Comparison of ENCODE assay signal across 24 cellular contexts in the genomic region with DNA sequence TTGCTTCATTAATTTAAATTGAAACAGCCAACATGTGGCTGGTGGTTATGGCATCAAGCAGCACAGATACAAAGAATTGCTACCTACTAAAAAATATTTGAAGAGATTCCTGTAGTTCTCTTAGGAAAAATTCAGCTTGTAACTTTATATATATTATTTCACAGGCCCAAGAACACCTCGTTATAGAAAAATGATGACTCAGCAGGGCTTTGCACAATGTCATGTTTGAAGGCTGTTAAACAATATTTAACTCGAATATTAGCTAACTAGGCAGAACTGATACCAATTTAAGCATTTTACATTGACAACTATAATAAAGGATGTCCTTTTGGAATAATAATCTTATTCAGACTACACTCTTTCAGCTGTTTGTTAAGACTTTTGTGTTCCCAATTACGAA.
DNase-seq lines count a peak whose midpoint lies in the region; ATAC-seq, FAIRE-seq and TF ChIP-seq lines count a peak whose summit lies in the region.
"Had no signal": no experiment of that assay in that cellular context is flagged by ENCODE, and none has a peak within 500 bp of the region (broad histone marks: within the 10 kb centered on the region; RNA-seq: fewer than 3 reads in every experiment).

No MANE protein-coding gene starts in this region.

- no peak overlapping the region for H4K5ac ChIP-seq in H1 (ENCODE audit: insufficient read length, low read depth, low read length)

- H3K14ac ChIP-seq in H1 (ENCODE audit: insufficient read length), result no peak overlapping the region

- H3K27ac ChIP-seq in HepG2 (ENCODE audit: extremely low read length, insufficient read depth, low read length), result no peak overlapping the region
- no peak overlapping the region for H3K27ac ChIP-seq in right lobe of liver
- no peak overlapping the region for H3K27ac ChIP-seq in H1 (ENCODE audit: low read depth, low read length)
- no peak overlapping the region for H3K27ac ChIP-seq in ovary
- H3K27ac ChIP-seq: 22Rv1; BLaER1 treated with 17β-estradiol and CSF1 and Interleukin-3, amounts not matched to agents 10 nM and 100 nM had no signal

- no peaks in the 10 kb centered on the region for H3K4me1 ChIP-seq in HepG2 (ENCODE audit: insufficient read depth, low read length)
- no peaks in the 10 kb centered on the region for H3K4me1 ChIP-seq in right lobe of liver
- peaks cover 0 to 2% (median 0%) of the 10 kb centered on the region in 4 experiments; a peak in 1 of 7 replicates for H3K4me1 ChIP-seq in H1 (replicated peaks in 1 of 4; ENCODE audit: control insufficient read depth in 3 of 4, insufficient read depth in 4 of 4, low read length in 3 of 4)
- H3K4me1 ChIP-seq in ovary (ENCODE audit: insufficient read depth), result no peaks in the 10 kb centered on the region
- H3K4me1 ChIP-seq: BE2C; BLaER1 treated with 17β-estradiol and CSF1 and Interleukin-3, amounts not matched to agents 10 nM and 100 nM had no signal

- no peak for TF ChIP-seq POLR2A in HepG2 (IDR thresholded peaks at IDR 0.05; ENCODE audit: insufficient read depth in 1 of 2, low read depth in 2 of 2, low read length in 2 of 2)
- no peak for TF ChIP-seq POLR2A in right lobe of liver (IDR thresholded peaks at IDR 0.05)
- no peak for TF ChIP-seq POLR2A in H1 (IDR thresholded peaks at IDR 0.05; ENCODE audit: control extremely low read depth in 1 of 2, low read depth in 2 of 2, low read length in 2 of 2)
- TF ChIP-seq POLR2A in ovary (IDR thresholded peaks at IDR 0.05), result no peak

- no peak overlapping the region for H2BK120ac ChIP-seq in H1 (replicated peaks; ENCODE audit: low read depth, low read length)

- TF ChIP-seq RAD21 in HepG2 (CRISPR knock-in tag; IDR thresholded peaks at IDR 0.05) (no peak), H1 (IDR thresholded peaks at IDR 0.05 in 1 of 2, conservative IDR thresholded peaks at IDR 0.05 in 1 of 2; ENCODE audit: low read depth in 2 of 2, low read length in 2 of 2) (no peak)

- H3K9ac ChIP-seq in HepG2 (ENCODE audit: insufficient read depth, low read depth, low read length) (no peak overlapping the region), H1 (replicated peaks in 1 of 4; ENCODE audit: extremely low read depth in 1 of 4, low read depth in 3 of 4, low read length in 3 of 4) (no peak overlapping the region)
- H3K9ac ChIP-seq: BLaER1 treated with 17β-estradiol and CSF1 and Interleukin-3, amounts not matched to agents 10 nM and 100 nM had no signal

- no peaks in the 10 kb centered on the region for H3K79me2 ChIP-seq in HepG2 (ENCODE audit: insufficient read depth, low read length)
- H3K79me2 ChIP-seq in H1 (ENCODE audit: control insufficient read depth in 1 of 2, insufficient read depth in 2 of 2, low read length in 2 of 2), result no peaks in the 10 kb centered on the region

- TF ChIP-seq EP300 in HepG2 (IDR thresholded peaks at IDR 0.05; ENCODE audit: low read depth in 2 of 2, low read length in 2 of 2) (no peak), HepG2 (CRISPR knock-in tag; IDR thresholded peaks at IDR 0.05; ENCODE audit: borderline replicate concordance) (no peak), H1 (IDR thresholded peaks at IDR 0.05; ENCODE audit: borderline replicate concordance in 1 of 2, low read depth in 2 of 2, low read length in 2 of 2) (no peak), ovary (IDR thresholded peaks at IDR 0.05) (no peak)

- H3K56ac ChIP-seq in H1 (replicated peaks; ENCODE audit: insufficient read length, low read depth, low read length), result no peak overlapping the region

- no peaks in the 10 kb centered on the region for H3K23me2 ChIP-seq in H1 (ENCODE audit: low read depth, low read length)

- H3K23ac ChIP-seq in H1 (ENCODE audit: insufficient read length), result no peak overlapping the region

- no peak overlapping the region for H2BK5ac ChIP-seq in H1 (ENCODE audit: low read depth, low read length)

- H2AFZ ChIP-seq in HepG2 (ENCODE audit: low read length) (no peak overlapping the region), H1 (ENCODE audit: low read length) (no peak overlapping the region)

- H4K8ac ChIP-seq in H1 (ENCODE audit: extremely low read depth, insufficient read depth, low read length), result no peak overlapping the region

- ATAC-seq in HepG2, result no peak
- ATAC-seq in right lobe of liver, result no peak

- CTCF ChIA-PET in HepG2 (lab: Yijun Ruan, JAX; ENCODE audit: low intra/inter-chr PET ratio, low total read pairs), result no interaction called here
- CTCF ChIA-PET in H1 (lab: Charles Lee; ENCODE audit: partially characterized antibody), result no interaction called here

- H3K27me3 ChIP-seq in HepG2 (ENCODE audit: control insufficient read depth in 1 of 2, insufficient read depth in 2 of 2, low read length in 2 of 2) (no peaks in the 10 kb centered on the region), right lobe of liver (no peaks in the 10 kb centered on the region), H1 (replicated peaks in 1 of 4; ENCODE audit: control insufficient read depth in 3 of 4, extremely low read depth in 1 of 4, insufficient read depth in 3 of 4, low read length in 3 of 4) (no peaks in the 10 kb centered on the region), ovary (no peaks in the 10 kb centered on the region)
- H3K27me3 ChIP-seq: BE2C; BLaER1 treated with 17β-estradiol and CSF1 and Interleukin-3, amounts not matched to agents 10 nM and 100 nM had no signal

- H2BK15ac ChIP-seq in H1 (ENCODE audit: low read length), result no peak overlapping the region

- H3K4me2 ChIP-seq in HepG2 (ENCODE audit: low read depth, low read length) (no peak overlapping the region), H1 (ENCODE audit: insufficient read depth in 1 of 2, low read depth in 2 of 2, low read length in 2 of 2) (no peak overlapping the region)
- H3K4me2 ChIP-seq: BLaER1 treated with 17β-estradiol and CSF1 and Interleukin-3, amounts not matched to agents 10 nM and 100 nM had no signal

- intact Hi-C loops in HepG2 (cut with micrococcal nuclease; ENCODE audit: unreplicated experiment) (no loop called here), right lobe of liver (cut with DNase I) (no loop called here), ovary (cut with DNase I) (no loop called here)

- no peak overlapping the region for H2AK5ac ChIP-seq in H1 (ENCODE audit: low read depth, low read length)

- H3K18ac ChIP-seq in H1 (ENCODE audit: extremely low read depth, low read length), result no peak overlapping the region

- H2BK12ac ChIP-seq in H1 (ENCODE audit: low read depth, low read length), result no peak overlapping the region

- H3K9me3 ChIP-seq in HepG2 (ENCODE audit: low read length) (peaks cover 50% of the 10 kb centered on the region), right lobe of liver (no peaks in the 10 kb centered on the region), H1 (ENCODE audit: insufficient read depth in 2 of 2, low read depth in 1 of 2, low read length in 1 of 2) (no peaks in the 10 kb centered on the region), ovary (no peaks in the 10 kb centered on the region)
- H3K9me3 ChIP-seq: BE2C had no signal

- H3K36me3 ChIP-seq in HepG2 (replicated peaks in 1 of 2; ENCODE audit: control insufficient read depth in 1 of 2, insufficient read depth in 2 of 2, low read length in 2 of 2) (no peaks in the 10 kb centered on the region), right lobe of liver (no peaks in the 10 kb centered on the region), H1 (ENCODE audit: control insufficient read depth in 2 of 4, insufficient read depth in 4 of 4, low read length in 3 of 4) (no peaks in the 10 kb centered on the region), ovary (no peaks in the 10 kb centered on the region)
- H3K36me3 ChIP-seq: BE2C; BLaER1 treated with 17β-estradiol and CSF1 and Interleukin-3, amounts not matched to agents 10 nM and 100 nM had no signal

- no peaks in the 10 kb centered on the region for H3K79me1 ChIP-seq in H1 (ENCODE audit: low read depth, low read length)

- TF ChIP-seq CTCF in HepG2 (CRISPR knock-in tag; IDR thresholded peaks at IDR 0.05) (no peak), right lobe of liver (IDR thresholded peaks at IDR 0.05) (no peak), H1 (IDR thresholded peaks at IDR 0.05; ENCODE audit: control extremely low read depth in 1 of 3, insufficient read depth in 1 of 3, low read depth in 1 of 3, low read length in 3 of 3) (no peak), ovary (IDR thresholded peaks at IDR 0.05) (no peak)

- H3K4ac ChIP-seq in H1 (replicated peaks; ENCODE audit: insufficient read length, low read depth, low read length), result no peak overlapping the region

- FAIRE-seq in HepG2 (lab: Jason Lieb, UNC) (no peak), RCC 7860 (lab: Jason Lieb, UNC) (peak; percentile 36), H1 (lab: Jason Lieb, UNC) (no peak), urothelium cell line (lab: Jason Lieb, UNC) (no peak)
- FAIRE-seq: A204.1, D721Med, GM12878, GM19239 had no signal

- WGBS in HepG2 (ENCODE audit: low lambda C conversion rate), result 6% methylated on average over 3 of the region's 3 CpGs
- WGBS in right lobe of liver (ENCODE audit: insufficient coverage, low coverage, low lambda C conversion rate, missing lambda C conversion rate), result 61% methylated on average over 3 of the region's 3 CpGs
- WGBS in H1 (ENCODE audit: extremely low coverage in 1 of 2, insufficient coverage in 1 of 2, insufficient read length in 1 of 2, insufficient replicate concordance in 2 of 2, low coverage in 1 of 2, low lambda C conversion rate in 2 of 2, missing lambda C conversion rate in 1 of 2), 2 experiments, result 90% methylated on average over 3 of the region's 3 CpGs; no CpG with 5 or more reads in 1 of the 2 experiments
- 49 to 56% (median 50%) methylated on average over 3 of the region's 3 CpGs for WGBS in ovary, 3 donors

- POLR2A ChIA-PET in HepG2 (lab: Yijun Ruan, JAX), result no interaction called here
- POLR2A ChIA-PET in H1 (lab: Charles Lee; ENCODE audit: partially characterized antibody), result no interaction called here

- DNase-seq in HepG2 (ENCODE audit: low spot score) (no peak), right lobe of liver (no peak), RCC 7860 (ENCODE audit: low spot score) (no peak), H1 (ENCODE audit: low read depth in 1 of 2, low spot score in 2 of 2) (no peak), urothelium cell line (ENCODE audit: low spot score) (no peak), ovary (no peak)
- DNase-seq: ACHN; AML-193; BE2C; CD4-positive, alpha-beta T cell; CD8-positive, alpha-beta memory T cell; DMS 273 treated with DMSO at 0.1 percent for 48 hours; DMS79; EL; GDM1; GOT3; H7; HCEC 1CT had no signal

- in situ Hi-C loops in HepG2 (cut with HindIII; ENCODE audit: extremely low pct_ligation_motif_present, low pct_unique_long_range_greater_than_20kb), result no loop called here

- H3K4me3 ChIP-seq in HepG2 (replicated peaks in 1 of 3; ENCODE audit: insufficient read depth in 1 of 3, low read depth in 2 of 3, low read length in 3 of 3) (no peak overlapping the region), right lobe of liver (no peak overlapping the region), H1 (ENCODE audit: extremely low read depth in 1 of 4, insufficient read depth in 2 of 4, low read depth in 3 of 4, low read length in 4 of 4) (no peak overlapping the region), ovary (no peak overlapping the region)
- H3K4me3 ChIP-seq: BLaER1 treated with 17β-estradiol and CSF1 and Interleukin-3, amounts not matched to agents 10 nM and 100 nM; GM12878 had no signal

- H4K20me1 ChIP-seq in HepG2 (ENCODE audit: insufficient read depth, low read length) (no peaks in the 10 kb centered on the region), H1 (replicated peaks in 1 of 2; ENCODE audit: control insufficient read depth in 1 of 2, insufficient read depth in 2 of 2, low read length in 2 of 2) (no peaks in the 10 kb centered on the region)
- H4K20me1 ChIP-seq: BLaER1 treated with 17β-estradiol and CSF1 and Interleukin-3, amounts not matched to agents 10 nM and 100 nM had no signal

- no peak overlapping the region for H4K91ac ChIP-seq in H1 (replicated peaks; ENCODE audit: insufficient read length, low read length)

- BruUV-seq in HepG2 (replicated peaks; lab: Mats Ljungman, UMichigan), result no TSS peak

- no peak overlapping the region for H2BK20ac ChIP-seq in H1 (ENCODE audit: low read length)

Comparison
In these comparisons a context has a peak if more than half of its experiments do, and no peak if none do; other contexts are left out.
1. Of the 41 proteins assayed by ChIP-seq in both HepG2 and H1: peak only in HepG2: none; only in H1: none; in both: MAFK; in neither: 40.